In the genomic region with DNA sequence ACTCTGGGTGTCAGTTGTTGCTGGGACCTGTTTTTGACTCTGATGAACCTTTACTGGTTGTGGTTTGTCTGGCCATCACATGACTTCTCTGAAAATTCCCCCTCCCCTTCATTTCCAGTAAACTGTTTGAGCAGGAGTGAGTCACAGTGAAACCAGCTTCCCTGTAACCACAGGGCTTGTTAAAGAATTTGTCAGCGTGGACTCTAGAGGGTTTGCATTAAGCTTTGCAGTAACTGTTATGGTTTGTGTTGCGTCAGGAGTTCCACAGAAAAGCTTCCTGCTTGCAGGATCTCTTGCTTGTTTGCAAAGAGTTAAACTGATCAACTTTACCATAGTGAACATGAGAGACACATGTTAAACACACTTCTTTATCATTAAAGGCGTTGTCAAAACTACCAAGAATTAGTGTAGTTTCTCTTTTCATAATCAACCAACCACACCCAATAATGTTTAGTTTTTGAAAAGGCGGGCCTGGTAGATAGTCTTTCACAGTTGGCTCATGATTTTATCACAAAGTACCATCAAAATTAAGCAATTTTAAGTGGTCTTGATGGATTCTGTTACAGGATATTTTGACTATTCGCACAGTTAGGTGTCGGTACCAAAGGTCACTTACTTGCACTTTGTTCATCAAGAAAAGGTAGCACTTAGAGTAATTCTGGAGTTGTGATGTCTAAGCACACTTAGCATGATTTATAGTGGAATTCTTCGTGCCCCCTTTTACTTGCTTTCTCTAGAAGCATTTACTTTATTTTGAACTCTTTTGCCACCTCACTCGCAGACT, we compare ENCODE assay signal across 8 cellular contexts.
DNase-seq lines count a peak whose midpoint lies in the region; ATAC-seq, FAIRE-seq and TF ChIP-seq lines count a peak whose summit lies in the region.

No MANE protein-coding gene starts in this region.

- H3K27ac ChIP-seq in PC-9 (peak overlapping the region; percentile 98), osteoblast (ENCODE audit: low read depth, low read length) (peak overlapping the region; percentile 99), thyroid gland (peak overlapping the region; percentile 67 to 81 (median 80))

- ATAC-seq in HG03378 (IDR thresholded peaks at IDR 0.05; ENCODE audit: unreplicated experiment), result peak; percentile 85

- no TSS peak for BruUV-seq in PC-9 (replicated peaks; lab: Mats Ljungman, UMichigan)

- H3F3A ChIP-seq in PC-9 (ENCODE audit: insufficient read depth, low read depth), result peaks cover 79% of the 10 kb centered on the region

- CTCF ChIA-PET in PC-9 (lab: Charles Lee), result interaction anchor here (0.5 to 1.0 kb wide), 2 partner anchors 51 to 72 kb away, joined by 3 read pairs; no protein-coding TSS in a partner anchor

- peaks cover 58% of the 10 kb centered on the region for H3K79me2 ChIP-seq in PC-9 (ENCODE audit: low read depth)
- H3K79me2 ChIP-seq in osteoblast (ENCODE audit: insufficient read depth, low read length), result peaks cover 16% of the 10 kb centered on the region

- H3K27me3 ChIP-seq in PC-9 (ENCODE audit: insufficient read depth, low read depth) (no peaks in the 10 kb centered on the region), osteoblast (ENCODE audit: insufficient read depth, low read length) (no peaks in the 10 kb centered on the region), thyroid gland (no peaks in the 10 kb centered on the region)

- 45 to 57% methylated on average over 8 of the region's 8 CpGs for WGBS in thyroid gland, 2 donors

- TF ChIP-seq POLR2A in thyroid gland (IDR thresholded peaks at IDR 0.05), result peak in 1 of 2 donors; percentile 32

- POLR2A ChIA-PET in PC-9 (lab: Charles Lee; ENCODE audit: unreplicated experiment), result interaction anchor here (0.6 to 3.1 kb wide), 7 partner anchors 42 to 66 kb away, joined by 4 to 37 read pairs (median 14); no protein-coding TSS in a partner anchor

- H2AFZ ChIP-seq in PC-9, result no peak overlapping the region
- no peak overlapping the region for H2AFZ ChIP-seq in osteoblast (ENCODE audit: low read length)

- no peaks in the 10 kb centered on the region for H3K36me3 ChIP-seq in PC-9 (ENCODE audit: low read depth)
- H3K36me3 ChIP-seq in osteoblast (ENCODE audit: insufficient read depth, low read length), result no peaks in the 10 kb centered on the region
- H3K36me3 ChIP-seq in thyroid gland, result no peaks in the 10 kb centered on the region

- H3K4me1 ChIP-seq in PC-9 (replicated peaks; ENCODE audit: insufficient read depth), result peaks cover 76% of the 10 kb centered on the region
- peaks cover 59% of the 10 kb centered on the region for H3K4me1 ChIP-seq in osteoblast (ENCODE audit: insufficient read depth, low read length)
- H3K4me1 ChIP-seq in thyroid gland, result peaks cover 35 to 59% of the 10 kb centered on the region in 2 donors

- H4K20me1 ChIP-seq in PC-9 (ENCODE audit: insufficient read depth) (no peaks in the 10 kb centered on the region), osteoblast (ENCODE audit: insufficient read depth, low read length) (no peaks in the 10 kb centered on the region)

- H3K4me2 ChIP-seq in PC-9 (peak overlapping the region; percentile 79), osteoblast (ENCODE audit: insufficient read depth, low read length) (peak overlapping the region; percentile 74)

- DNase-seq in CD1c-positive myeloid dendritic cell (ENCODE audit: extremely low spot score), result peak; percentile 99
- DNase-seq in GM19239 (ENCODE audit: insufficient read length, low spot score), result peak; percentile 39
- peak; percentile 76 to 100 for DNase-seq in PC-9
- DNase-seq in activated T-helper 1 cell treated with Interleukin-2 at 50 U/mL for 16 hours (ENCODE audit: low read depth), result peak; percentile 50
- peak; percentile 100 for DNase-seq in fibroblast of peridontal ligament (ENCODE audit: extremely low read depth)
- peak; percentile 55 for DNase-seq in osteoblast (ENCODE audit: insufficient read length, low spot score, missing footprints)
- DNase-seq in thyroid gland, result peak; percentile 11 to 30

- peak overlapping the region; percentile 47 for H3K4me3 ChIP-seq in PC-9
- peak overlapping the region; percentile 6 for H3K4me3 ChIP-seq in osteoblast (ENCODE audit: insufficient read depth, low read length)
- no peak overlapping the region for H3K4me3 ChIP-seq in thyroid gland (replicated peaks in 1 of 3)

- intact Hi-C loops in PC-9 (cut with micrococcal nuclease; ENCODE audit: unreplicated experiment), result loop anchor here (1.0 to 2.0 kb wide), 4 partner anchors 30 to 67 kb away; no protein-coding TSS in a partner anchor
- intact Hi-C loops in thyroid gland (cut with DNase I), result no loop called here

- TF ChIP-seq CTCF in PC-9 (conservative IDR thresholded peaks at IDR 0.05) (no peak), osteoblast (IDR thresholded peaks at IDR 0.05; ENCODE audit: extremely low read depth, low read depth, low read length) (peak; percentile 21), thyroid gland (IDR thresholded peaks at IDR 0.05) (no peak)

- no peaks in the 10 kb centered on the region for H3K9me2 ChIP-seq in PC-9 (ENCODE audit: insufficient read depth)

- peak; percentile 98 for FAIRE-seq in GM19239 (lab: Jason Lieb, UNC)

- H3K9me3 ChIP-seq in PC-9 (ENCODE audit: insufficient read depth, low read depth), result no peaks in the 10 kb centered on the region
- H3K9me3 ChIP-seq in osteoblast (ENCODE audit: low read depth, low read length), result no peaks in the 10 kb centered on the region
- no peaks in the 10 kb centered on the region for H3K9me3 ChIP-seq in thyroid gland

Comparison
In these comparisons a context has a peak if more than half of its experiments do, and no peak if none do; other contexts are left out.
1. DNase-seq: peak in every context shown above with its lines; median percentile 100 in fibroblast of peridontal ligament; 99 in CD1c-positive myeloid dendritic cell; 88 in PC-9; 55 in osteoblast; 50 in activated T-helper 1 cell treated with Interleukin-2 at 50 U/mL for 16 hours; 39 in GM19239; 20 in thyroid gland.
2. H3K4me3 ChIP-seq: peak in PC-9 (single experiment) and osteoblast (single experiment); none in thyroid gland (0 of 3).
3. Peak in every context shown above with its lines, with median percentiles within 50 percentile points of each other: H3K27ac ChIP-seq.